ENCODE assay signal across 35 cellular contexts in genomic region chr11:120655589-120655988, GRCh38.
"Had no signal": no experiment of that assay in that cellular context is flagged by ENCODE, and none has a peak within 500 bp of the region (broad histone marks: within the 10 kb centered on the region; RNA-seq: fewer than 3 reads in every experiment).

No MANE protein-coding gene starts in this region.

- H2AFZ ChIP-seq: parathyroid adenoma had no signal

- H3K4me1 ChIP-seq: body of pancreas, gastrocnemius medialis, parathyroid adenoma, psoas muscle, sigmoid colon, vagina had no signal

- H3K27ac Mint-ChIP-seq: activated B cell treated with CpG ODN at 0.5 μM for 24 hours; activated CD8-positive, alpha-beta memory T cell treated with anti-CD3 and anti-CD28 coated beads, Interleukin-2, amount 10 ng/mL, durations not matched to agents 7 days and 5 days; activated CD8-positive, alpha-beta T cell treated with anti-CD3 and anti-CD28 coated beads, Interleukin-2, amount 10 ng/mL, durations not matched to agents 7 days and 5 days; activated naive CD4-positive, alpha-beta T cell treated with anti-CD3 and anti-CD28 coated beads, Interleukin-2, amount 50 U/mL, for 72 hours; naive thymus-derived CD4-positive, alpha-beta T cell; stimulated activated memory B cell treated with anti-CD40 and anti-IgM and Interleukin-4, amounts not matched to agents 10 μg/mL and 1 μg/mL and 100 μg/mL, for 72 hours; stimulated activated naive CD8-positive, alpha-beta T cell treated with anti-CD3 and anti-CD28 coated beads, Interleukin-15, amount 100 ng/mL, for 72 hours; T-helper 2 cell treated with Interferon-gamma antibody and Interleukin-4, amounts not matched to agents 5 μg/mL and 100 μg/mL, for 36 hours; type B pancreatic cell had no signal

- H3K9me3 Mint-ChIP-seq: activated B cell treated with CpG ODN at 0.5 μM for 24 hours; activated naive CD4-positive, alpha-beta T cell treated with anti-CD3 and anti-CD28 coated beads, Interleukin-2, amount 50 U/mL, for 72 hours; neural crest cell; stimulated activated memory B cell treated with anti-CD40 and anti-IgM and Interleukin-4, amounts not matched to agents 10 μg/mL and 1 μg/mL and 100 μg/mL, for 72 hours; stimulated activated naive CD8-positive, alpha-beta T cell treated with anti-CD3 and anti-CD28 coated beads, Interleukin-15, amount 100 ng/mL, for 72 hours; T-helper 2 cell treated with Interferon-gamma antibody and Interleukin-4, amounts not matched to agents 5 μg/mL and 100 μg/mL, for 36 hours; type B pancreatic cell had no signal

- DNase-seq: activated B cell treated with CpG ODN at 0.5 μM for 24 hours; activated CD4-positive, alpha-beta T cell treated with anti-CD3 and anti-CD28 coated beads, Interleukin-2, amount 50 U/mL, for 1 hour; activated CD8-positive, alpha-beta memory T cell treated with anti-CD3 and anti-CD28 coated beads, Interleukin-2, amount 10 ng/mL, durations not matched to agents 7 days and 5 days; activated CD8-positive, alpha-beta T cell treated with anti-CD3 and anti-CD28 coated beads, Interleukin-2, amount 10 ng/mL, durations not matched to agents 7 days and 5 days; activated naive CD4-positive, alpha-beta T cell; activated T-cell treated with anti-CD3 and anti-CD28 coated beads, Interleukin-2, amount 50 U/mL, for 48 hours; anterior cingulate cortex; body of pancreas; cerebellar nuclear complex; effector memory CD4-positive, alpha-beta T cell; erythroblast; gastrocnemius medialis; glutamatergic neuron; left cardiac atrium; left ventricle myocardium superior; midbrain; naive thymus-derived CD4-positive, alpha-beta T cell; nucleus accumbens; psoas muscle; sigmoid colon; small intestine; stimulated activated CD4-positive, alpha-beta T cell treated with anti-CD3 and anti-CD28 coated beads, Interleukin-4, amount 100 ng/mL, for 4 hours; stimulated activated CD8-positive, alpha-beta memory T cell treated with anti-CD3 and anti-CD28 coated beads, Interleukin-4, amount 100 ng/mL, for 48 hours; stimulated activated naive CD8-positive, alpha-beta T cell treated with anti-CD3 and anti-CD28 coated beads, Interleukin-15, amount 100 ng/mL, for 72 hours; substantia nigra had no signal

- H3K27me3 ChIP-seq: body of pancreas, gastrocnemius medialis, vagina had no signal

- H3K27ac ChIP-seq: body of pancreas, coronary artery, dorsolateral prefrontal cortex, gastrocnemius medialis, parathyroid adenoma, psoas muscle, sigmoid colon, vagina had no signal

- FAIRE-seq: keratinocyte, small intestine had no signal

- H3K4me3 ChIP-seq: body of pancreas, coronary artery, dorsolateral prefrontal cortex, gastrocnemius medialis, psoas muscle, sigmoid colon, vagina had no signal

- H3K4me1 Mint-ChIP-seq: activated CD8-positive, alpha-beta memory T cell treated with anti-CD3 and anti-CD28 coated beads, Interleukin-2, amount 10 ng/mL, durations not matched to agents 7 days and 5 days; neural crest cell had no signal

- H3K9ac ChIP-seq: parathyroid adenoma had no signal

- ATAC-seq: activated CD8-positive, alpha-beta memory T cell treated with anti-CD3 and anti-CD28 coated beads, Interleukin-2, amount 10 ng/mL, durations not matched to agents 7 days and 5 days; activated CD8-positive, alpha-beta T cell treated with anti-CD3 and anti-CD28 coated beads, Interleukin-2, amount 10 ng/mL, durations not matched to agents 7 days and 5 days; activated naive CD4-positive, alpha-beta T cell treated with anti-CD3 and anti-CD28 coated beads, Interleukin-2, amount 50 U/mL, for 72 hours; body of pancreas; gastrocnemius medialis; left cardiac atrium; left ventricle myocardium superior; naive thymus-derived CD4-positive, alpha-beta T cell; psoas muscle; stimulated activated memory B cell treated with anti-CD40 and anti-IgM and Interleukin-4, amounts not matched to agents 10 μg/mL and 1 μg/mL and 100 μg/mL, for 72 hours; stimulated activated naive CD8-positive, alpha-beta T cell treated with anti-CD3 and anti-CD28 coated beads, Interleukin-15, amount 100 ng/mL, for 72 hours had no signal

- H3K4me3 Mint-ChIP-seq: activated B cell treated with CpG ODN at 0.5 μM for 24 hours; activated CD8-positive, alpha-beta memory T cell treated with anti-CD3 and anti-CD28 coated beads, Interleukin-2, amount 10 ng/mL, durations not matched to agents 7 days and 5 days; activated CD8-positive, alpha-beta T cell treated with anti-CD3 and anti-CD28 coated beads, Interleukin-2, amount 10 ng/mL, durations not matched to agents 7 days and 5 days; naive thymus-derived CD4-positive, alpha-beta T cell; neural crest cell; stimulated activated memory B cell treated with anti-CD40 and anti-IgM and Interleukin-4, amounts not matched to agents 10 μg/mL and 1 μg/mL and 100 μg/mL, for 72 hours; stimulated activated naive CD8-positive, alpha-beta T cell treated with anti-CD3 and anti-CD28 coated beads, Interleukin-15, amount 100 ng/mL, for 72 hours; T-helper 2 cell treated with Interferon-gamma antibody and Interleukin-4, amounts not matched to agents 5 μg/mL and 100 μg/mL, for 36 hours; type B pancreatic cell had no signal

- H3K36me3 Mint-ChIP-seq: activated CD8-positive, alpha-beta memory T cell treated with anti-CD3 and anti-CD28 coated beads, Interleukin-2, amount 10 ng/mL, durations not matched to agents 7 days and 5 days; activated naive CD4-positive, alpha-beta T cell treated with anti-CD3 and anti-CD28 coated beads, Interleukin-2, amount 50 U/mL, for 72 hours; naive thymus-derived CD4-positive, alpha-beta T cell; stimulated activated memory B cell treated with anti-CD40 and anti-IgM and Interleukin-4, amounts not matched to agents 10 μg/mL and 1 μg/mL and 100 μg/mL, for 72 hours; type B pancreatic cell had no signal

- H3K36me3 ChIP-seq: gastrocnemius medialis, sigmoid colon, vagina had no signal

- H3K79me2 ChIP-seq: parathyroid adenoma had no signal

- H3K9me3 ChIP-seq: body of pancreas, gastrocnemius medialis, psoas muscle, sigmoid colon, vagina had no signal
